In the genomic region with DNA sequence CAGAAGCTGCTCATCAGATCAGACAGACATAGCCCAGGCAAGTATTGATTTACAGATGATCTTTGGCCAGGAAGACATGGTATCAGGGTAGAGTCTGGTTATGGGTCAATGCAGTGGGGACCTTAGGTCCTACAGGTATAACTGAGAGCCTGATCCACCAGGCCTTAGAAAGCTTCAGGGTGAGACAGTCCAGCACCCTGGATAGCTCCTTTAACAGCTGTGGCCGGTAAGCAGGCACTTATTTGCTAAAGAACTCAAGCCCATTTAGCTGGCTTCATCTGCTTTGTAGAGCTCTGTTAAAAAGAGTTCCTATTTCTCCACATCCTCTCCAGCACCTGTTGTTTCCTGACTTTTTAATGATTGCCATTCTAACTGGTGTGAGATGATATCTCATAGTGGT, we compare ENCODE assay signal across 12 cellular contexts. TPM values are rescaled to one million over a fixed set of nuclear protein-coding genes. Genes with fewer than 3 reads are reported as not detected.
A peak's percentile ranks its signal among the peaks of the same experiment; 100 is the strongest.
DNase-seq lines count a peak whose midpoint lies in the region; ATAC-seq and TF ChIP-seq lines count a peak whose summit lies in the region.
"Had no signal": no experiment of that assay in that cellular context is flagged by ENCODE, and none has a peak within 500 bp of the region (broad histone marks: within the 10 kb centered on the region; RNA-seq: fewer than 3 reads in every experiment).

No MANE protein-coding gene starts in this region.

- no peak for TF ChIP-seq RAD21 in HCT116 (IDR thresholded peaks at IDR 0.05; ENCODE audit: low read depth)

- DNase-seq in HCT116 (ENCODE audit: low read depth, low spot score) = no peak
- peak; percentile 16 for DNase-seq in NCI-H226
- peak; percentile 52 for DNase-seq in ecto neural progenitor cell (ENCODE audit: low spot score)
- peak; percentile 10 for DNase-seq in neural crest cell (ENCODE audit: low read depth, low spot score)
- DNase-seq in C1 segment of cervical spinal cord (lab: John Stamatoyannopoulos, UW) = no peak
- no peak for DNase-seq in NCI-H1417 (lab: John Stamatoyannopoulos, UW)
- DNase-seq in stimulated activated effector memory CD8-positive, alpha-beta T cell treated with anti-CD3 and anti-CD28 coated beads, Interleukin-12 subunit alpha, Interleukin-12 subunit beta, amount 100 ng/mL, for 72 hours (ENCODE audit: low spot score in 2 of 2) = no peak
- DNase-seq: activated naive CD8-positive, alpha-beta T cell treated with anti-CD3 and anti-CD28 coated beads, Interleukin-2, amount 50 U/mL, for 24 hours; left cardiac atrium; NCI-H1694 had no signal

- TF ChIP-seq POLR2A in HCT116 (IDR thresholded peaks at IDR 0.05; ENCODE audit: borderline replicate concordance, extremely low read depth, insufficient read depth, insufficient read length) = no peak

- no peak overlapping the region for H3K27ac Mint-ChIP-seq in neural crest cell (ENCODE audit: unreplicated experiment)
- no peak overlapping the region for H3K27ac Mint-ChIP-seq in stimulated activated effector memory CD8-positive, alpha-beta T cell treated with anti-CD3 and anti-CD28 coated beads, Interleukin-12 subunit alpha, Interleukin-12 subunit beta, amount 100 ng/mL, for 72 hours
- H3K27ac Mint-ChIP-seq: activated naive CD8-positive, alpha-beta T cell treated with anti-CD3 and anti-CD28 coated beads, Interleukin-2, amount 50 U/mL, for 24 hours had no signal

- POLR2A ChIA-PET in HCT116 (lab: Charles Lee) = no interaction called here

- no peaks in the 10 kb centered on the region for H3K4me1 Mint-ChIP-seq in neural crest cell
- H3K4me1 Mint-ChIP-seq in stimulated activated effector memory CD8-positive, alpha-beta T cell treated with anti-CD3 and anti-CD28 coated beads, Interleukin-12 subunit alpha, Interleukin-12 subunit beta, amount 100 ng/mL, for 72 hours = no peaks in the 10 kb centered on the region
- H3K4me1 Mint-ChIP-seq: activated naive CD8-positive, alpha-beta T cell treated with anti-CD3 and anti-CD28 coated beads, Interleukin-2, amount 50 U/mL, for 24 hours had no signal

- no peaks in the 10 kb centered on the region for H3K36me3 ChIP-seq in HCT116 (ENCODE audit: control insufficient read depth in 1 of 2, insufficient read depth in 2 of 2, low read length in 2 of 2)
- H3K36me3 ChIP-seq: thyroid gland had no signal

- no peak overlapping the region for H3K9ac ChIP-seq in HCT116 (ENCODE audit: low read length)

- H3K9me3 Mint-ChIP-seq in neural crest cell = no peaks in the 10 kb centered on the region
- H3K9me3 Mint-ChIP-seq in stimulated activated effector memory CD8-positive, alpha-beta T cell treated with anti-CD3 and anti-CD28 coated beads, Interleukin-12 subunit alpha, Interleukin-12 subunit beta, amount 100 ng/mL, for 72 hours = no peaks in the 10 kb centered on the region
- H3K9me3 Mint-ChIP-seq: activated naive CD8-positive, alpha-beta T cell treated with anti-CD3 and anti-CD28 coated beads, Interleukin-2, amount 50 U/mL, for 24 hours had no signal

- no peaks in the 10 kb centered on the region for H3K79me2 ChIP-seq in HCT116 (ENCODE audit: insufficient read depth, low read length)

- H4K20me1 ChIP-seq in HCT116 (ENCODE audit: insufficient read depth) = no peaks in the 10 kb centered on the region

- TF ChIP-seq CTCF in HCT116 (IDR thresholded peaks at IDR 0.05 in 2 of 3, conservative IDR thresholded peaks at IDR 0.05 in 1 of 3; ENCODE audit: borderline replicate concordance in 1 of 3, insufficient read depth in 1 of 3, low read depth in 2 of 3, low read length in 2 of 3) (no peak), neural crest cell (conservative IDR thresholded peaks at IDR 0.05) (no peak)

- no peaks in the 10 kb centered on the region for H3K36me3 Mint-ChIP-seq in neural crest cell (ENCODE audit: low read depth)
- no peaks in the 10 kb centered on the region for H3K36me3 Mint-ChIP-seq in stimulated activated effector memory CD8-positive, alpha-beta T cell treated with anti-CD3 and anti-CD28 coated beads, Interleukin-12 subunit alpha, Interleukin-12 subunit beta, amount 100 ng/mL, for 72 hours

- no TSS peak for BruUV-seq in HCT116 (replicated peaks; lab: Mats Ljungman, UMichigan)

- H3K27me3 Mint-ChIP-seq in neural crest cell (ENCODE audit: low read depth) = peaks cover 42% of the 10 kb centered on the region

- H3K9me3 ChIP-seq in HCT116 (ENCODE audit: control insufficient read depth in 1 of 2, insufficient read depth in 1 of 2, low read depth in 1 of 2, low read length in 2 of 2) = no peaks in the 10 kb centered on the region
- H3K9me3 ChIP-seq: thyroid gland had no signal

- H3K27ac ChIP-seq in HCT116 (ENCODE audit: low read depth, low read length) = no peak overlapping the region
- H3K27ac ChIP-seq: thyroid gland had no signal

- intact Hi-C loops in HCT116 (cut with micrococcal nuclease) = no loop called here

- no peak overlapping the region for H3K4me3 ChIP-seq in HCT116 (replicated peaks in 1 of 2; ENCODE audit: low read depth in 1 of 2, low read length in 2 of 2)
- H3K4me3 ChIP-seq: thyroid gland had no signal

- H3K4me3 Mint-ChIP-seq in neural crest cell = no peak overlapping the region
- no peak overlapping the region for H3K4me3 Mint-ChIP-seq in stimulated activated effector memory CD8-positive, alpha-beta T cell treated with anti-CD3 and anti-CD28 coated beads, Interleukin-12 subunit alpha, Interleukin-12 subunit beta, amount 100 ng/mL, for 72 hours
- H3K4me3 Mint-ChIP-seq: activated naive CD8-positive, alpha-beta T cell treated with anti-CD3 and anti-CD28 coated beads, Interleukin-2, amount 50 U/mL, for 24 hours had no signal

- CTCF ChIA-PET in HCT116 (lab: Charles Lee) = no interaction called here

- ATAC-seq in HCT116 (no peak), GM19467 (IDR thresholded peaks at IDR 0.05; ENCODE audit: unreplicated experiment) (no peak)
- ATAC-seq in stimulated activated effector memory CD8-positive, alpha-beta T cell treated with anti-CD3 and anti-CD28 coated beads, Interleukin-12 subunit alpha, Interleukin-12 subunit beta, amount 100 ng/mL, for 72 hours = no peak
- ATAC-seq: activated naive CD8-positive, alpha-beta T cell treated with anti-CD3 and anti-CD28 coated beads, Interleukin-2, amount 50 U/mL, for 24 hours; left cardiac atrium had no signal

- H3K4me1 ChIP-seq in HCT116 (ENCODE audit: control insufficient read depth in 1 of 2, insufficient read depth in 2 of 2, low read length in 2 of 2) = no peaks in the 10 kb centered on the region
- H3K4me1 ChIP-seq: thyroid gland had no signal

- no peak overlapping the region for H3K4me2 ChIP-seq in HCT116 (ENCODE audit: low read length)

- no peak overlapping the region for H2AFZ ChIP-seq in HCT116 (ENCODE audit: low read depth, low read length, poor library complexity, severe bottlenecking)

- no peaks in the 10 kb centered on the region for H3K9me2 ChIP-seq in HCT116 (ENCODE audit: insufficient read depth)

- RAD21 ChIA-PET in HCT116 (lab: Charles Lee; ENCODE audit: low non-redundant PET in 1 of 2, low total read pairs in 2 of 2, uncharacterized antibody in 2 of 2, unreplicated experiment in 2 of 2) = no interaction called here

- peaks cover 5% of the 10 kb centered on the region; the same call in 1 of the 2 replicates for H3K27me3 ChIP-seq in HCT116 (ENCODE audit: insufficient read depth, low read length)
- H3K27me3 ChIP-seq: thyroid gland had no signal

TF ChIP-seq in HCT116, 20 proteins besides CTCF, POLR2A, EP300 and RAD21:
- TF ChIP-seq, protein P1, sequence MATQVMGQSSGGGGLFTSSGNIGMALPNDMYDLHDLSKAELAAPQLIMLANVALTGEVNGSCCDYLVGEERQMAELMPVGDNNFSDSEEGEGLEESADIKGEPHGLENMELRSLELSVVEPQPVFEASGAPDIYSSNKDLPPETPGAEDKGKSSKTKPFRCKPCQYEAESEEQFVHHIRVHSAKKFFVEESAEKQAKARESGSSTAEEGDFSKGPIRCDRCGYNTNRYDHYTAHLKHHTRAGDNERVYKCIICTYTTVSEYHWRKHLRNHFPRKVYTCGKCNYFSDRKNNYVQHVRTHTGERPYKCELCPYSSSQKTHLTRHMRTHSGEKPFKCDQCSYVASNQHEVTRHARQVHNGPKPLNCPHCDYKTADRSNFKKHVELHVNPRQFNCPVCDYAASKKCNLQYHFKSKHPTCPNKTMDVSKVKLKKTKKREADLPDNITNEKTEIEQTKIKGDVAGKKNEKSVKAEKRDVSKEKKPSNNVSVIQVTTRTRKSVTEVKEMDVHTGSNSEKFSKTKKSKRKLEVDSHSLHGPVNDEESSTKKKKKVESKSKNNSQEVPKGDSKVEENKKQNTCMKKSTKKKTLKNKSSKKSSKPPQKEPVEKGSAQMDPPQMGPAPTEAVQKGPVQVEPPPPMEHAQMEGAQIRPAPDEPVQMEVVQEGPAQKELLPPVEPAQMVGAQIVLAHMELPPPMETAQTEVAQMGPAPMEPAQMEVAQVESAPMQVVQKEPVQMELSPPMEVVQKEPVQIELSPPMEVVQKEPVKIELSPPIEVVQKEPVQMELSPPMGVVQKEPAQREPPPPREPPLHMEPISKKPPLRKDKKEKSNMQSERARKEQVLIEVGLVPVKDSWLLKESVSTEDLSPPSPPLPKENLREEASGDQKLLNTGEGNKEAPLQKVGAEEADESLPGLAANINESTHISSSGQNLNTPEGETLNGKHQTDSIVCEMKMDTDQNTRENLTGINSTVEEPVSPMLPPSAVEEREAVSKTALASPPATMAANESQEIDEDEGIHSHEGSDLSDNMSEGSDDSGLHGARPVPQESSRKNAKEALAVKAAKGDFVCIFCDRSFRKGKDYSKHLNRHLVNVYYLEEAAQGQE (IDR thresholded peaks at IDR 0.05; ENCODE audit: low read depth) = peak; percentile 81
- TF ChIP-seq, protein P2, sequence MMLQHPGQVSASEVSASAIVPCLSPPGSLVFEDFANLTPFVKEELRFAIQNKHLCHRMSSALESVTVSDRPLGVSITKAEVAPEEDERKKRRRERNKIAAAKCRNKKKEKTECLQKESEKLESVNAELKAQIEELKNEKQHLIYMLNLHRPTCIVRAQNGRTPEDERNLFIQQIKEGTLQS (IDR thresholded peaks at IDR 0.05) = no peak

RNA-seq across cellular contexts. Expression of a gene that starts 39.6 kb away (rescaled TPM):
- total RNA-seq in HCT116 (2021; ENCODE audit: unreplicated experiment) = 0.17 TPM
- not detected in 2 replicates for polyA plus RNA-seq in HCT116 (2012)
- not detected in 2 replicates for total RNA-seq in neural crest cell

Comparison
In these comparisons a context has a peak if more than half of its experiments do, and no peak if none do; other contexts are left out.
1. DNase-seq: peak in NCI-H226 (single experiment), ecto neural progenitor cell (single experiment) and neural crest cell (single experiment); none in HCT116 (single experiment), C1 segment of cervical spinal cord (0 of 14), NCI-H1417 (0 of 3) and stimulated activated effector memory CD8-positive, alpha-beta T cell treated with anti-CD3 and anti-CD28 coated beads, Interleukin-12 subunit alpha, Interleukin-12 subunit beta, amount 100 ng/mL, for 72 hours (0 of 2).